In genomic region chr10:28676968-28677888, GRCh38 we compare ENCODE assay signal across 1 cellular context.
TF ChIP-seq lines count a peak whose summit lies in the region.

BAMBI (plus strand) TSS chr10:28677521; CDS start chr10:28677898, 377 bp downstream.

TF ChIP-seq in K562, 482 proteins besides CTCF, POLR2A, EP300 and RAD21 (continued from another document and continues in another):
- TF ChIP-seq MYNN (IDR thresholded peaks at IDR 0.05): no peak
- no peak for TF ChIP-seq MYNN (CRISPR knock-in tag; IDR thresholded peaks at IDR 0.05)
- TF ChIP-seq GATAD2A (IDR thresholded peaks at IDR 0.05): no peak
- no peak for TF ChIP-seq WHSC1 (IDR thresholded peaks at IDR 0.05; ENCODE audit: low read length)
- TF ChIP-seq, protein P1, sequence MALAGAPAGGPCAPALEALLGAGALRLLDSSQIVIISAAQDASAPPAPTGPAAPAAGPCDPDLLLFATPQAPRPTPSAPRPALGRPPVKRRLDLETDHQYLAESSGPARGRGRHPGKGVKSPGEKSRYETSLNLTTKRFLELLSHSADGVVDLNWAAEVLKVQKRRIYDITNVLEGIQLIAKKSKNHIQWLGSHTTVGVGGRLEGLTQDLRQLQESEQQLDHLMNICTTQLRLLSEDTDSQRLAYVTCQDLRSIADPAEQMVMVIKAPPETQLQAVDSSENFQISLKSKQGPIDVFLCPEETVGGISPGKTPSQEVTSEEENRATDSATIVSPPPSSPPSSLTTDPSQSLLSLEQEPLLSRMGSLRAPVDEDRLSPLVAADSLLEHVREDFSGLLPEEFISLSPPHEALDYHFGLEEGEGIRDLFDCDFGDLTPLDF (CRISPR knock-in tag; IDR thresholded peaks at IDR 0.05): no peak
- no peak for TF ChIP-seq SNIP1 (IDR thresholded peaks at IDR 0.05; ENCODE audit: low read depth)
- peak; percentile 41; the same call in 1 of the 2 replicates for TF ChIP-seq CBX1 (IDR thresholded peaks at IDR 0.05; ENCODE audit: low read depth)
- TF ChIP-seq ZNF41 (CRISPR knock-in tag; conservative IDR thresholded peaks at IDR 0.05): no peak
- 0 out of 2 replicates have a peak, but pooled peaks have one; percentile 30 for TF ChIP-seq ATF1 (CRISPR knock-in tag; IDR thresholded peaks at IDR 0.05)
- TF ChIP-seq ATF1 (tag; IDR thresholded peaks at IDR 0.05): peak; percentile 38; the same call in 1 of the 2 replicates
- TF ChIP-seq MLLT1 (IDR thresholded peaks at IDR 0.05): peak in 1 of 2 experiments; percentile 41; a peak in 1 of 4 replicates
- no peak for TF ChIP-seq ZNF354B (CRISPR knock-in tag; IDR thresholded peaks at IDR 0.05)
- TF ChIP-seq SIN3B (IDR thresholded peaks at IDR 0.05; ENCODE audit: low read depth): no peak
- peak; percentile 79 for TF ChIP-seq POLR2B (IDR thresholded peaks at IDR 0.05; ENCODE audit: low read depth, partially characterized antibody)
- TF ChIP-seq PHF8 (IDR thresholded peaks at IDR 0.05; ENCODE audit: borderline replicate concordance, low read length): peak; percentile 76; the same call in 1 of the 2 replicates
- TF ChIP-seq NCOA4 (IDR thresholded peaks at IDR 0.05; ENCODE audit: partially characterized antibody): no peak
- no peak for TF ChIP-seq SMARCE1 (IDR thresholded peaks at IDR 0.05)
- TF ChIP-seq KLF1 (tag; IDR thresholded peaks at IDR 0.05): no peak; the same call in 1 of the 2 replicates
- TF ChIP-seq AFF4 (CRISPR knock-in tag; IDR thresholded peaks at IDR 0.05): no peak; the same call in 1 of the 2 replicates
- no peak for TF ChIP-seq ZNF280A (IDR thresholded peaks at IDR 0.05; ENCODE audit: low read depth, partially characterized antibody)
- TF ChIP-seq FOXP1 (CRISPR knock-in tag; IDR thresholded peaks at IDR 0.05): 0 out of 2 replicates have a peak, but pooled peaks have one; percentile 46
- TF ChIP-seq NCOA1 (IDR thresholded peaks at IDR 0.05; ENCODE audit: low read depth): no peak
- TF ChIP-seq RBM39 (optimal IDR thresholded peaks at IDR 0.05; ENCODE audit: low read depth, low read length): no peak
- peak; percentile 72 for TF ChIP-seq RBBP5 (IDR thresholded peaks at IDR 0.05; ENCODE audit: borderline replicate concordance, insufficient read depth, low read length, poor library complexity, severe bottlenecking)
- TF ChIP-seq RFX1 (IDR thresholded peaks at IDR 0.05): no peak
- no peak for TF ChIP-seq ZBTB34 (CRISPR knock-in tag; IDR thresholded peaks at IDR 0.05)
- no peak for TF ChIP-seq MAFF (IDR thresholded peaks at IDR 0.05; ENCODE audit: low read length)
- peak; percentile 76 for TF ChIP-seq CTBP1 (IDR thresholded peaks at IDR 0.05; ENCODE audit: borderline replicate concordance)
- peak; percentile 82 for TF ChIP-seq MTA3 (IDR thresholded peaks at IDR 0.05; ENCODE audit: borderline replicate concordance)
- TF ChIP-seq PHF20 (IDR thresholded peaks at IDR 0.05; ENCODE audit: partially characterized antibody): no peak
- TF ChIP-seq CCAR2 (IDR thresholded peaks at IDR 0.05; ENCODE audit: low read depth, low read length): no peak
- no peak for TF ChIP-seq RBM15 (IDR thresholded peaks at IDR 0.05; ENCODE audit: insufficient read depth, low read length)
- TF ChIP-seq ARHGAP35 (IDR thresholded peaks at IDR 0.05; ENCODE audit: partially characterized antibody): no peak
- TF ChIP-seq KLF10 (CRISPR knock-in tag; IDR thresholded peaks at IDR 0.05): no peak
- no peak for TF ChIP-seq ZNF347 (CRISPR knock-in tag; IDR thresholded peaks at IDR 0.05; ENCODE audit: low read depth)
- TF ChIP-seq, protein P2, sequence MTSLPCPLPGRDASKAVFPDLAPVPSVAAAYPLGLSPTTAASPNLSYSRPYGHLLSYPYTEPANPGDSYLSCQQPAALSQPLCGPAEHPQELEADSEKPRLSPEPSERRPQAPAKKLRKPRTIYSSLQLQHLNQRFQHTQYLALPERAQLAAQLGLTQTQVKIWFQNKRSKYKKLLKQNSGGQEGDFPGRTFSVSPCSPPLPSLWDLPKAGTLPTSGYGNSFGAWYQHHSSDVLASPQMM (CRISPR knock-in tag; IDR thresholded peaks at IDR 0.05): no peak
- no peak for TF ChIP-seq FOXJ2 (tag; IDR thresholded peaks at IDR 0.05)
- no peak for TF ChIP-seq MEF2D (tag; conservative IDR thresholded peaks at IDR 0.05; ENCODE audit: low read depth)
- no peak for TF ChIP-seq ID3 (CRISPR knock-in tag; IDR thresholded peaks at IDR 0.05)
- TF ChIP-seq ID3 (tag; IDR thresholded peaks at IDR 0.05): no peak
- no peak for TF ChIP-seq ZNF586 (CRISPR knock-in tag; conservative IDR thresholded peaks at IDR 0.05)
- TF ChIP-seq, protein P3, sequence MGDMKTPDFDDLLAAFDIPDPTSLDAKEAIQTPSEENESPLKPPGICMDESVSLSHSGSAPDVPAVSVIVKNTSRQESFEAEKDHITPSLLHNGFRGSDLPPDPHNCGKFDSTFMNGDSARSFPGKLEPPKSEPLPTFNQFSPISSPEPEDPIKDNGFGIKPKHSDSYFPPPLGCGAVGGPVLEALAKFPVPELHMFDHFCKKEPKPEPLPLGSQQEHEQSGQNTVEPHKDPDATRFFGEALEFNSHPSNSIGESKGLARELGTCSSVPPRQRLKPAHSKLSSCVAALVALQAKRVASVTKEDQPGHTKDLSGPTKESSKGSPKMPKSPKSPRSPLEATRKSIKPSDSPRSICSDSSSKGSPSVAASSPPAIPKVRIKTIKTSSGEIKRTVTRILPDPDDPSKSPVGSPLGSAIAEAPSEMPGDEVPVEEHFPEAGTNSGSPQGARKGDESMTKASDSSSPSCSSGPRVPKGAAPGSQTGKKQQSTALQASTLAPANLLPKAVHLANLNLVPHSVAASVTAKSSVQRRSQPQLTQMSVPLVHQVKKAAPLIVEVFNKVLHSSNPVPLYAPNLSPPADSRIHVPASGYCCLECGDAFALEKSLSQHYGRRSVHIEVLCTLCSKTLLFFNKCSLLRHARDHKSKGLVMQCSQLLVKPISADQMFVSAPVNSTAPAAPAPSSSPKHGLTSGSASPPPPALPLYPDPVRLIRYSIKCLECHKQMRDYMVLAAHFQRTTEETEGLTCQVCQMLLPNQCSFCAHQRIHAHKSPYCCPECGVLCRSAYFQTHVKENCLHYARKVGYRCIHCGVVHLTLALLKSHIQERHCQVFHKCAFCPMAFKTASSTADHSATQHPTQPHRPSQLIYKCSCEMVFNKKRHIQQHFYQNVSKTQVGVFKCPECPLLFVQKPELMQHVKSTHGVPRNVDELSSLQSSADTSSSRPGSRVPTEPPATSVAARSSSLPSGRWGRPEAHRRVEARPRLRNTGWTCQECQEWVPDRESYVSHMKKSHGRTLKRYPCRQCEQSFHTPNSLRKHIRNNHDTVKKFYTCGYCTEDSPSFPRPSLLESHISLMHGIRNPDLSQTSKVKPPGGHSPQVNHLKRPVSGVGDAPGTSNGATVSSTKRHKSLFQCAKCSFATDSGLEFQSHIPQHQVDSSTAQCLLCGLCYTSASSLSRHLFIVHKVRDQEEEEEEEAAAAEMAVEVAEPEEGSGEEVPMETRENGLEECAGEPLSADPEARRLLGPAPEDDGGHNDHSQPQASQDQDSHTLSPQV (IDR thresholded peaks at IDR 0.05): no peak
- no peak for TF ChIP-seq KDM4B (IDR thresholded peaks at IDR 0.05; ENCODE audit: borderline replicate concordance in 2 of 2, low read depth in 1 of 2)
- TF ChIP-seq MCM7 (IDR thresholded peaks at IDR 0.05): no peak
- TF ChIP-seq, protein P4, sequence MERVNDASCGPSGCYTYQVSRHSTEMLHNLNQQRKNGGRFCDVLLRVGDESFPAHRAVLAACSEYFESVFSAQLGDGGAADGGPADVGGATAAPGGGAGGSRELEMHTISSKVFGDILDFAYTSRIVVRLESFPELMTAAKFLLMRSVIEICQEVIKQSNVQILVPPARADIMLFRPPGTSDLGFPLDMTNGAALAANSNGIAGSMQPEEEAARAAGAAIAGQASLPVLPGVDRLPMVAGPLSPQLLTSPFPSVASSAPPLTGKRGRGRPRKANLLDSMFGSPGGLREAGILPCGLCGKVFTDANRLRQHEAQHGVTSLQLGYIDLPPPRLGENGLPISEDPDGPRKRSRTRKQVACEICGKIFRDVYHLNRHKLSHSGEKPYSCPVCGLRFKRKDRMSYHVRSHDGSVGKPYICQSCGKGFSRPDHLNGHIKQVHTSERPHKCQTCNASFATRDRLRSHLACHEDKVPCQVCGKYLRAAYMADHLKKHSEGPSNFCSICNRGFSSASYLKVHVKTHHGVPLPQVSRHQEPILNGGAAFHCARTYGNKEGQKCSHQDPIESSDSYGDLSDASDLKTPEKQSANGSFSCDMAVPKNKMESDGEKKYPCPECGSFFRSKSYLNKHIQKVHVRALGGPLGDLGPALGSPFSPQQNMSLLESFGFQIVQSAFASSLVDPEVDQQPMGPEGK (CRISPR knock-in tag; IDR thresholded peaks at IDR 0.05; ENCODE audit: borderline replicate concordance): no peak
- TF ChIP-seq MAFK (IDR thresholded peaks at IDR 0.05; ENCODE audit: low read length): no peak
- no peak for TF ChIP-seq PHF21A (IDR thresholded peaks at IDR 0.05; ENCODE audit: borderline replicate concordance, low read depth)
- TF ChIP-seq, protein P5, sequence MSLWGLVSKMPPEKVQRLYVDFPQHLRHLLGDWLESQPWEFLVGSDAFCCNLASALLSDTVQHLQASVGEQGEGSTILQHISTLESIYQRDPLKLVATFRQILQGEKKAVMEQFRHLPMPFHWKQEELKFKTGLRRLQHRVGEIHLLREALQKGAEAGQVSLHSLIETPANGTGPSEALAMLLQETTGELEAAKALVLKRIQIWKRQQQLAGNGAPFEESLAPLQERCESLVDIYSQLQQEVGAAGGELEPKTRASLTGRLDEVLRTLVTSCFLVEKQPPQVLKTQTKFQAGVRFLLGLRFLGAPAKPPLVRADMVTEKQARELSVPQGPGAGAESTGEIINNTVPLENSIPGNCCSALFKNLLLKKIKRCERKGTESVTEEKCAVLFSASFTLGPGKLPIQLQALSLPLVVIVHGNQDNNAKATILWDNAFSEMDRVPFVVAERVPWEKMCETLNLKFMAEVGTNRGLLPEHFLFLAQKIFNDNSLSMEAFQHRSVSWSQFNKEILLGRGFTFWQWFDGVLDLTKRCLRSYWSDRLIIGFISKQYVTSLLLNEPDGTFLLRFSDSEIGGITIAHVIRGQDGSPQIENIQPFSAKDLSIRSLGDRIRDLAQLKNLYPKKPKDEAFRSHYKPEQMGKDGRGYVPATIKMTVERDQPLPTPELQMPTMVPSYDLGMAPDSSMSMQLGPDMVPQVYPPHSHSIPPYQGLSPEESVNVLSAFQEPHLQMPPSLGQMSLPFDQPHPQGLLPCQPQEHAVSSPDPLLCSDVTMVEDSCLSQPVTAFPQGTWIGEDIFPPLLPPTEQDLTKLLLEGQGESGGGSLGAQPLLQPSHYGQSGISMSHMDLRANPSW (CRISPR knock-in tag; IDR thresholded peaks at IDR 0.05): no peak
